8 cellular contexts compared by ENCODE assay signal in the genomic region with DNA sequence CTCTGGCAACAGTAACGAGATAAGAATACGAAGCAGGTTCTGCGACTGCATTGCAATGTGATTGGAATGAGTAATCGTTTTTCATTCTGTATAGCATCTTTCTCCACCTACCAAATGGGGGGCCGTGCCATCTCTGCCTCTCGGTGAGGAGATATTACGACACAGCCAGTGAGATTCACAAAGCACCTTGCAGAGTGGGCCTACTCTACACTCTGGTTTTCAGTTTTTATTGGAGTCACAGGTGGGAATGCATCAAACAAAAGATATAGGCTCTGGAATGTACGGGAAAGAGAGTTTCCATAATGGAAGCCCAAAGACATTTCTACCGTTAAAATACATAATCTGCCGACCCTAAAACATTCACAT. TPM values are rescaled to one million over a fixed set of nuclear protein-coding genes. Genes with fewer than 3 reads are reported as not detected.
A peak's percentile ranks its signal among the peaks of the same experiment; 100 is the strongest.
DNase-seq lines count a peak whose midpoint lies in the region; ATAC-seq and TF ChIP-seq lines count a peak whose summit lies in the region.

No MANE protein-coding gene starts in this region.

- H3K9me2 ChIP-seq in MM.1S (replicated peaks; ENCODE audit: insufficient read depth, low read length): no peaks in the 10 kb centered on the region

- DNase-seq in MM.1S (no peak), hypothalamus (lab: John Stamatoyannopoulos, UW) (peak in 26 of 51 donors; percentile 16 to 73 (median 42)), ecto neural progenitor cell (ENCODE audit: low spot score) (no peak), NCI-H2107 treated with DMSO at 0.1 percent for 48 hours (lab: John Stamatoyannopoulos, UW; ENCODE audit: unreplicated experiment) (no peak)
- peak in 1 of 2 donors; percentile 16 for DNase-seq in activated naive CD4-positive, alpha-beta T cell treated with anti-CD3 and anti-CD28 coated beads, Interleukin-2, amount 50 U/mL, for 72 hours (ENCODE audit: low spot score in 2 of 2)
- peak; percentile 17 for DNase-seq in stimulated activated CD4-positive, alpha-beta T cell treated with anti-CD3 and anti-CD28 coated beads, Interleukin-12 subunit alpha, Interleukin-12 subunit beta, amount 100 ng/mL, for 4 hours

- H3K9me3 Mint-ChIP-seq in activated naive CD4-positive, alpha-beta T cell treated with anti-CD3 and anti-CD28 coated beads, Interleukin-2, amount 50 U/mL, for 72 hours: no peaks in the 10 kb centered on the region

- ATAC-seq in GM18867 (IDR thresholded peaks at IDR 0.05; ENCODE audit: unreplicated experiment): peak; percentile 3
- ATAC-seq in activated naive CD4-positive, alpha-beta T cell treated with anti-CD3 and anti-CD28 coated beads, Interleukin-2, amount 50 U/mL, for 72 hours: peak in 1 of 2 donors; percentile 7
- ATAC-seq in GM18505 (IDR thresholded peaks at IDR 0.05; ENCODE audit: unreplicated experiment): no peak

- H3K36me3 ChIP-seq in MM.1S (replicated peaks; ENCODE audit: insufficient read depth, low read length): no peaks in the 10 kb centered on the region

- H3F3A ChIP-seq in MM.1S (ENCODE audit: insufficient read depth, low read length): peaks cover 13% of the 10 kb centered on the region

- peaks cover 7% of the 10 kb centered on the region; the same call in 1 of the 2 replicates for H4K20me1 ChIP-seq in MM.1S (ENCODE audit: insufficient read depth, low read length)

- peaks cover 5 to 6% of the 10 kb centered on the region in 2 donors for H3K36me3 Mint-ChIP-seq in activated naive CD4-positive, alpha-beta T cell treated with anti-CD3 and anti-CD28 coated beads, Interleukin-2, amount 50 U/mL, for 72 hours

- no peaks in the 10 kb centered on the region for H3K27me3 ChIP-seq in MM.1S (replicated peaks; ENCODE audit: insufficient read depth, low read length)

- H3K4me1 ChIP-seq in MM.1S (ENCODE audit: low read length): peaks cover 16% of the 10 kb centered on the region

- H3K27ac Mint-ChIP-seq in activated naive CD4-positive, alpha-beta T cell treated with anti-CD3 and anti-CD28 coated beads, Interleukin-2, amount 50 U/mL, for 72 hours: peak overlapping the region; percentile 57 to 73

- no peaks in the 10 kb centered on the region for H3K9me3 ChIP-seq in MM.1S (replicated peaks; ENCODE audit: insufficient read depth, low read length)

- peaks cover 43% of the 10 kb centered on the region for H3K79me2 ChIP-seq in MM.1S (ENCODE audit: low read length)

- H3K4me3 ChIP-seq in MM.1S (ENCODE audit: low read length): peak overlapping the region; percentile 82

- TF ChIP-seq CTCF in MM.1S (IDR thresholded peaks at IDR 0.05; ENCODE audit: low read length): no peak

- H3K27ac ChIP-seq in MM.1S (ENCODE audit: low read length): no peak overlapping the region

- peak overlapping the region; percentile 99 for H2AFZ ChIP-seq in MM.1S (ENCODE audit: low read length)

- no peak for TF ChIP-seq POLR2A in GM18505 (IDR thresholded peaks at IDR 0.05; ENCODE audit: borderline replicate concordance, extremely low read depth, insufficient read depth, insufficient read length)

- peak overlapping the region; percentile 40; the same call in 1 of the 2 replicates for H3K9ac ChIP-seq in MM.1S (ENCODE audit: low read length)

- peak overlapping the region; percentile 98 for H3K4me2 ChIP-seq in MM.1S (ENCODE audit: low read depth, low read length)

RNA-seq across cellular contexts. Expression of a gene that starts 0.5 kb away (rescaled TPM):
- 10 to 100 TPM; 48.9 to 67.7 TPM for total RNA-seq in activated naive CD4-positive, alpha-beta T cell treated with anti-CD3 and anti-CD28 coated beads, Interleukin-2, amount 50 U/mL, for 72 hours

RNA-seq across cellular contexts. Expression of a gene that starts 9.6 kb away (rescaled TPM):
- total RNA-seq in activated naive CD4-positive, alpha-beta T cell treated with anti-CD3 and anti-CD28 coated beads, Interleukin-2, amount 50 U/mL, for 72 hours: 10 to 100 TPM; 14.5 to 26.9 TPM

Comparison
In these comparisons a context has a peak if more than half of its experiments do, and no peak if none do; other contexts are left out.
1. DNase-seq: peak in hypothalamus (26 of 51) and stimulated activated CD4-positive, alpha-beta T cell treated with anti-CD3 and anti-CD28 coated beads, Interleukin-12 subunit alpha, Interleukin-12 subunit beta, amount 100 ng/mL, for 4 hours (single experiment); none in MM.1S (single experiment), ecto neural progenitor cell (single experiment) and NCI-H2107 treated with DMSO at 0.1 percent for 48 hours (single experiment).